ENCODE assay signal across 24 cellular contexts in genomic region chr7:27411145-27411544, GRCh38.
"Had no signal": no experiment of that assay in that cellular context is flagged by ENCODE, and none has a peak within 500 bp of the region (broad histone marks: within the 10 kb centered on the region; RNA-seq: fewer than 3 reads in every experiment).

No MANE protein-coding gene starts in this region.

- ATAC-seq: effector memory CD8-positive, alpha-beta T cell; heart right ventricle; left lung; mucosa of descending colon; right cardiac atrium; stimulated activated memory B cell treated with anti-CD40 and anti-IgM and Interleukin-4, amounts not matched to agents 10 μg/mL and 1 μg/mL and 100 μg/mL, for 72 hours; stimulated activated naive CD8-positive, alpha-beta T cell treated with anti-CD3 and anti-CD28 coated beads, Interleukin-15, amount 100 ng/mL, for 72 hours; upper lobe of right lung had no signal

- H3K27ac Mint-ChIP-seq: effector memory CD8-positive, alpha-beta T cell; mesothelial cell of epicardium; naive B cell; natural killer cell treated with Interleukin-12 subunit alpha and Interleukin-12 subunit beta and Interleukin-15 and Interleukin-18, amount 100 ng/mL, for 72 hours; neural progenitor cell; stimulated activated memory B cell treated with anti-CD40 and anti-IgM and Interleukin-4, amounts not matched to agents 10 μg/mL and 1 μg/mL and 100 μg/mL, for 72 hours had no signal

- H3K4me3 Mint-ChIP-seq: effector memory CD8-positive, alpha-beta T cell; mesothelial cell of epicardium; naive B cell; natural killer cell treated with Interleukin-12 subunit alpha and Interleukin-12 subunit beta and Interleukin-15 and Interleukin-18, amount 100 ng/mL, for 72 hours; neural progenitor cell; stimulated activated memory B cell treated with anti-CD40 and anti-IgM and Interleukin-4, amounts not matched to agents 10 μg/mL and 1 μg/mL and 100 μg/mL, for 72 hours; stimulated activated naive CD8-positive, alpha-beta T cell treated with anti-CD3 and anti-CD28 coated beads, Interleukin-15, amount 100 ng/mL, for 72 hours had no signal

- DNase-seq: effector memory CD8-positive, alpha-beta T cell; erythroblast; esophagus squamous epithelium; foreskin melanocyte; glutamatergic neuron; heart right ventricle; hippocampal formation; kidney; left lung; mesenchymal stem cell; mucosa of descending colon; naive B cell; right cardiac atrium; sigmoid colon; stimulated activated CD4-positive, alpha-beta T cell treated with anti-CD3 and anti-CD28 coated beads, Interleukin-2, amount 100 ng/mL, for 24 hours; stimulated activated CD4-positive, alpha-beta T cell treated with anti-CD3 and anti-CD28 coated beads, Interleukin-4, amount 100 ng/mL, for 24 hours; stimulated activated naive CD8-positive, alpha-beta T cell treated with anti-CD3 and anti-CD28 coated beads, Interleukin-15, amount 100 ng/mL, for 72 hours; transverse colon; upper lobe of right lung; uterus had no signal

- H3K4me1 Mint-ChIP-seq: naive B cell; stimulated activated memory B cell treated with anti-CD40 and anti-IgM and Interleukin-4, amounts not matched to agents 10 μg/mL and 1 μg/mL and 100 μg/mL, for 72 hours; stimulated activated naive CD8-positive, alpha-beta T cell treated with anti-CD3 and anti-CD28 coated beads, Interleukin-15, amount 100 ng/mL, for 72 hours had no signal

- H3K9me3 Mint-ChIP-seq: effector memory CD8-positive, alpha-beta T cell; natural killer cell treated with Interleukin-12 subunit alpha and Interleukin-12 subunit beta and Interleukin-15 and Interleukin-18, amount 100 ng/mL, for 72 hours; neural progenitor cell; stimulated activated memory B cell treated with anti-CD40 and anti-IgM and Interleukin-4, amounts not matched to agents 10 μg/mL and 1 μg/mL and 100 μg/mL, for 72 hours; stimulated activated naive CD8-positive, alpha-beta T cell treated with anti-CD3 and anti-CD28 coated beads, Interleukin-15, amount 100 ng/mL, for 72 hours had no signal

- H3K36me3 Mint-ChIP-seq: mesothelial cell of epicardium; naive B cell; natural killer cell treated with Interleukin-12 subunit alpha and Interleukin-12 subunit beta and Interleukin-15 and Interleukin-18, amount 100 ng/mL, for 72 hours; neural progenitor cell; stimulated activated memory B cell treated with anti-CD40 and anti-IgM and Interleukin-4, amounts not matched to agents 10 μg/mL and 1 μg/mL and 100 μg/mL, for 72 hours had no signal
